In the genomic region with DNA sequence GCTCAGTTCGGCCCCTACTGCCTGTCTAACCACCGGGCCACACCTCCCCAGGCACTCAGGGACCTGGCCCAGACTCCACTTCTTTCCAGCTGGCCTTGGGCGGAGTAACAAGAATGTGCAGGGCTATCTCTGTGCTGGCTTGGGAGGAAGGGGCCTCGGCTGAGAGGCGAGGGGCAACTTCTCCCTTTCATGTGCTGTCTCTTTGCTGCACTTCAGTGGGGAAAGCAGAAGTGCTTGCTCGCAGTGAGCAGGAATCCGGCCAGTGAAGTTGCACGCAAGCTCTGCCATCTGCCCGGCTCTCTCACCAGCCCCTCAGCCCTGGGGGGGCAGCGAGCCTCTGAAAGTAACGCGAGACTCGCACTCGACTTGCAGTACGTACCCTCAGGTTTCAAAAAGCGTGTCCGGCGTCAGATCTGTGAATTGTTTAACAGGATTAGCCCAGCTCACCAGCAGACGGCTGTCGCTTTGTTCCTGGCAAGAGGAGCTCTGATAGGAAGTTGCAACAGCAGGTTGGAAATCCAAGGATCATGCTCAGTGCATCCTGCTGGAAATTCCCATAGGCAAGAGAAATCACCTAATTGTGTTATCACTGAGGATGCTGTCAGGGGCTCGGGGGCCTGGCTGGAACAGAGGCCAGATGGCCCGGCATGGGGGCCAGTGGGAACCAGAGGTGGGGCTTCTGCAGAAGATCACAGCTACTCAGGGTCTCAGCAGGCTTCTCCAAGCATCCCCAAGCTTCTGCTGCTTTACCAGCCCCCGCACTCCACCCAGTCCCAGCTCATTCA, we compare ENCODE assay signal across 13 cellular contexts.
DNase-seq lines count a peak whose midpoint lies in the region; ATAC-seq, FAIRE-seq and TF ChIP-seq lines count a peak whose summit lies in the region.
"Had no signal": no experiment of that assay in that cellular context is flagged by ENCODE, and none has a peak within 500 bp of the region (broad histone marks: within the 10 kb centered on the region; RNA-seq: fewer than 3 reads in every experiment).

No MANE protein-coding gene starts in this region.

- H3K27me3 ChIP-seq in WERI-Rb-1 (ENCODE audit: insufficient read depth, low read depth, severe bottlenecking) (no peaks in the 10 kb centered on the region), mesendoderm (ENCODE audit: insufficient read depth, low read length, poor library complexity) (no peaks in the 10 kb centered on the region), small intestine (ENCODE audit: control insufficient read depth in 2 of 2, insufficient read depth in 2 of 2, low read length in 2 of 2) (peaks cover 4 to 5% of the 10 kb centered on the region in 2 donors)

- peak overlapping the region; percentile 59 for H3K27ac ChIP-seq in WERI-Rb-1
- H3K27ac ChIP-seq in mesendoderm (ENCODE audit: low read depth, low read length): peak overlapping the region; percentile 47
- H3K27ac ChIP-seq in small intestine (ENCODE audit: low read depth in 1 of 2, low read length in 1 of 2): no peak overlapping the region

- H3K79me1 ChIP-seq in mesendoderm (ENCODE audit: low read length): no peaks in the 10 kb centered on the region

- H3K36me3 ChIP-seq in WERI-Rb-1 (no peaks in the 10 kb centered on the region), mesendoderm (ENCODE audit: control insufficient read depth, insufficient read depth, low read length) (no peaks in the 10 kb centered on the region), small intestine (ENCODE audit: control insufficient read depth in 2 of 2, insufficient read depth in 2 of 2, low read length in 2 of 2) (no peaks in the 10 kb centered on the region)

- ATAC-seq in HG03196 (IDR thresholded peaks at IDR 0.05; ENCODE audit: unreplicated experiment): no peak
- ATAC-seq: activated T-cell treated with anti-CD3 and anti-CD28 coated beads, Interleukin-2, amount 50 U/mL, for 72 hours; stimulated activated effector memory CD8-positive, alpha-beta T cell treated with anti-CD3 and anti-CD28 coated beads, Interleukin-12 subunit alpha, Interleukin-12 subunit beta, amount 100 ng/mL, for 72 hours had no signal

- H2BK5ac ChIP-seq in mesendoderm (ENCODE audit: low read length): no peak overlapping the region

- H4K5ac ChIP-seq in mesendoderm (ENCODE audit: low read length): no peak overlapping the region

- H3K56ac ChIP-seq in mesendoderm (ENCODE audit: low read length): peak overlapping the region; percentile 66

- no peak overlapping the region for H3K9ac ChIP-seq in mesendoderm (ENCODE audit: low read length)

- peak; percentile 10 for DNase-seq in CD1c-positive myeloid dendritic cell (ENCODE audit: extremely low spot score)
- peak; percentile 85 for DNase-seq in NCI-H128 (lab: John Stamatoyannopoulos, UW; ENCODE audit: unreplicated experiment)
- DNase-seq in WERI-Rb-1: peak; percentile 94
- DNase-seq in mesendoderm: peak; percentile 91
- DNase-seq in small intestine: no peak
- DNase-seq in T-helper 2 cell: no peak
- no peak for DNase-seq in stimulated activated naive CD4-positive, alpha-beta T cell (lab: John Stamatoyannopoulos, UW)
- DNase-seq: activated T-cell treated with anti-CD3 and anti-CD28 coated beads, Interleukin-2, amount 50 U/mL, for 72 hours; Caco-2; islet precursor cell; Karpas-422 had no signal

- H3K4ac ChIP-seq in mesendoderm (ENCODE audit: low read depth, low read length): no peak overlapping the region

- no peaks in the 10 kb centered on the region for H3K79me2 ChIP-seq in mesendoderm (ENCODE audit: control insufficient read depth, insufficient read depth, low read length)

- H3K4me1 ChIP-seq in mesendoderm (ENCODE audit: control insufficient read depth, low read depth, low read length) (peaks cover 3% of the 10 kb centered on the region), small intestine (ENCODE audit: control insufficient read depth in 2 of 2, insufficient read depth in 1 of 2, low read depth in 1 of 2, low read length in 1 of 2) (no peaks in the 10 kb centered on the region)
- H3K4me1 ChIP-seq: Caco-2 had no signal

- peak overlapping the region; percentile 29 for H3K4me3 ChIP-seq in WERI-Rb-1 (ENCODE audit: low read depth, low read length)
- H3K4me3 ChIP-seq in mesendoderm (ENCODE audit: low read length): no peak overlapping the region
- no peak overlapping the region for H3K4me3 ChIP-seq in small intestine (ENCODE audit: low read depth in 1 of 2, low read length in 2 of 2)

- no peaks in the 10 kb centered on the region for H3K9me3 ChIP-seq in WERI-Rb-1 (ENCODE audit: severe bottlenecking)
- no peaks in the 10 kb centered on the region for H3K9me3 ChIP-seq in small intestine (ENCODE audit: control insufficient read depth, low read depth)
- H3K9me3 ChIP-seq: Caco-2 had no signal

- H2AK5ac ChIP-seq in mesendoderm (ENCODE audit: low read length): no peak overlapping the region

- FAIRE-seq in small intestine (lab: Jason Lieb, UNC): no peak

- WGBS in mesendoderm (ENCODE audit: extremely low coverage, insufficient coverage, low lambda C conversion rate): no CpG with 5 or more reads among the region's 23 CpGs
- WGBS in small intestine, 3 donors: 13 to 16% (median 16%) methylated on average over 23 of the region's 23 CpGs

- no peak overlapping the region for H2BK15ac ChIP-seq in mesendoderm (replicated peaks; ENCODE audit: low read depth)

- H3K18ac ChIP-seq in mesendoderm (ENCODE audit: low read length): peak overlapping the region; percentile 34

- H3K23ac ChIP-seq in mesendoderm (ENCODE audit: low read length): no peak overlapping the region

- H3K4me2 ChIP-seq in mesendoderm (ENCODE audit: low read length): no peak overlapping the region

- H4K8ac ChIP-seq in mesendoderm (ENCODE audit: low read depth, low read length): no peak overlapping the region

- TF ChIP-seq CTCF in WERI-Rb-1 (IDR thresholded peaks at IDR 0.05; ENCODE audit: low read depth, low read length): no peak

- H2BK120ac ChIP-seq in mesendoderm (ENCODE audit: low read depth, low read length): no peak overlapping the region

Comparison
In these comparisons a context has a peak if more than half of its experiments do, and no peak if none do; other contexts are left out.
1. DNase-seq: peak in CD1c-positive myeloid dendritic cell (single experiment), NCI-H128 (single experiment), WERI-Rb-1 (single experiment) and mesendoderm (single experiment); none in small intestine (single experiment), T-helper 2 cell (0 of 5) and stimulated activated naive CD4-positive, alpha-beta T cell (0 of 6).
2. H3K27ac ChIP-seq: peak in WERI-Rb-1 (single experiment) and mesendoderm (single experiment); none in small intestine (0 of 2).